Comparison of ENCODE assay signal across 8 cellular contexts in genomic region chr1:8040586-8040985, GRCh38. TPM values are rescaled to one million over a fixed set of nuclear protein-coding genes. Genes with fewer than 3 reads are reported as not detected.
DNase-seq lines count a peak whose midpoint lies in the region; ATAC-seq and TF ChIP-seq lines count a peak whose summit lies in the region.

No MANE protein-coding gene starts in this region.

- no peaks in the 10 kb centered on the region for H3K27me3 ChIP-seq in gastrocnemius medialis

- H3K4me3 ChIP-seq in fibroblast of villous mesenchyme (ENCODE audit: low read depth, low read length) (no peak overlapping the region), gastrocnemius medialis (no peak overlapping the region)

- H3K27ac ChIP-seq in gastrocnemius medialis: peak overlapping the region; percentile 5 to 55 (median 12)
- H3K27ac ChIP-seq in caudate nucleus (ENCODE audit: low read depth, low read length): no peak overlapping the region

- peaks cover 0 to 7% of the 10 kb centered on the region in 2 donors for H3K4me1 ChIP-seq in gastrocnemius medialis

- H3K9me3 ChIP-seq in gastrocnemius medialis: no peaks in the 10 kb centered on the region

- no peaks in the 10 kb centered on the region for H3K36me3 ChIP-seq in gastrocnemius medialis

- intact Hi-C loops in gastrocnemius medialis (cut with DNase I; ENCODE audit: low total_unique reads): no loop called here

- peak; percentile 92 for DNase-seq in GM04503 (ENCODE audit: low read depth)
- DNase-seq in RPMI7951 (ENCODE audit: low read depth): peak; percentile 99
- peak; percentile 98 for DNase-seq in fibroblast of villous mesenchyme (ENCODE audit: low read depth)
- peak; percentile 51 to 74 for DNase-seq in gastrocnemius medialis
- no peak for DNase-seq in activated naive CD4-positive, alpha-beta T cell treated with Interleukin-2 at 50 U/mL for 16 hours
- no peak for DNase-seq in caudate nucleus (lab: John Stamatoyannopoulos, UW)
- no peak for DNase-seq in mesenteric fat pad (ENCODE audit: low spot score)
- DNase-seq in NCI-H187 (lab: John Stamatoyannopoulos, UW): no peak

- no peak for TF ChIP-seq POLR2A in gastrocnemius medialis (IDR thresholded peaks at IDR 0.05)

- no peak for TF ChIP-seq CTCF in fibroblast of villous mesenchyme (IDR thresholded peaks at IDR 0.05; ENCODE audit: insufficient read depth, low read depth, low read length)
- no peak for TF ChIP-seq CTCF in gastrocnemius medialis (IDR thresholded peaks at IDR 0.05 in 4 of 5, conservative IDR thresholded peaks at IDR 0.05 in 1 of 5)

- in situ Hi-C loops in gastrocnemius medialis (cut with MboI; ENCODE audit: low sequenced_read_pairs in 4 of 4): no loop called here

- peak; percentile 67 to 78 for ATAC-seq in gastrocnemius medialis

RNA-seq across cellular contexts. Expression of gene ERRFI1, which starts 14.5 kb away (rescaled TPM):
- total RNA-seq in RPMI7951 (2014; rRNA removed; shearing (Covaris generic)): 87.4 and 99.4 TPM in 2 replicates
- total RNA-seq in fibroblast of villous mesenchyme (34.8 and 70.4 TPM in 2 replicates), gastrocnemius medialis (100 to 1,000 TPM; 184 to 644 (median 448) TPM), mesenteric fat pad (100 TPM)

Comparison
In these comparisons a context has a peak if more than half of its experiments do, and no peak if none do; other contexts are left out.
1. DNase-seq: peak in GM04503 (single experiment), RPMI7951 (single experiment), fibroblast of villous mesenchyme (single experiment) and gastrocnemius medialis (2 of 2); none in activated naive CD4-positive, alpha-beta T cell treated with Interleukin-2 at 50 U/mL for 16 hours (single experiment), caudate nucleus (0 of 61), mesenteric fat pad (single experiment) and NCI-H187 (0 of 2).